In the genomic region with DNA sequence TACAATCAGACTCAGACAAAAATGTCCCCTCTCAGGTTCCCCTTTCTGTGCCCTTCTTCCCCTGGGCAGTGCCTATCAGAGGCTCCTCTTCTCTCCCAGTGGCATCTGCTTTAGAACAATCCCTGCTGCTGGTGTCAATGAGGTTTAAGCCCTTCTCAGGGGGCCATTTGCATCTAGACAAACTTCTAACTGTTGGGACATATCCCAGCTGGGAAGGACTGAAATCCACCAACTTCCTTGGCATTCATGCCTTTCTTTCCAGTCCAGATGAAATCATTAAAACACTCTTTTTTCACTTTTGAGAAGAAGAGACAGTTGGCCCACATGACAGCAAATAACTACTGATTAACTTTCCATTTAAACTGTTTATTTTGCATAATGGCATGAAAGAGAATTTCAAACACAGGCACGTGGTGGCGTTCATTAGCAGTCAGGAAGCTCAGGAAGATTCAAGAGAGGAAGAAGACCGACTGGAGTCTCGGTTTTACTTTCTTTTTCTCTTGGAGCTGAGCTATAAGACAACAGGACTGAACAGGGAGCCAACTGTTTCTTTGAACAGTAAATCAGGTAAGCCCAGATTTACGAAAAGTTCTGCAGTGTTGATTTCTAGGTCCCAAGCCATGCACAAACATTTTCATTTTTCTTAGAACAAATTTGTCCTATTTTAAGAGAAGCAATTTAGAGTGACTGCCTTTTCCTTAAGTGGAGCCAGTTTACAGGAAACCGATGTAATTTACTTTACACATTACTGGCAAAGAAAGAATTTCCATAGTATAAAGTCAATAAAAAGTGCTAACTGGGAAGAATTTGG, we compare ENCODE assay signal across 8 cellular contexts. TPM values are rescaled to one million over a fixed set of nuclear protein-coding genes. Genes with fewer than 3 reads are reported as not detected.
DNase-seq lines count a peak whose midpoint lies in the region; ATAC-seq and TF ChIP-seq lines count a peak whose summit lies in the region.

A gene (plus strand): TSS at position 488 of the 811 bp plus-strand sequence. CDS start 1,354 bp downstream, outside the sequence.

- DNase-seq in AG10803 (ENCODE audit: low read depth) = peak; percentile 24
- DNase-seq in Panc1 (ENCODE audit: low read depth, low spot score) = no peak
- DNase-seq in colonic mucosa = peak; percentile 38
- no peak for DNase-seq in iPS-NIHi7 (ENCODE audit: extremely low spot score)
- no peak for DNase-seq in middle frontal gyrus (ENCODE audit: extremely low spot score, low spot score)

- H3K9ac ChIP-seq in colonic mucosa (ENCODE audit: low read depth in 2 of 2, low read length in 2 of 2) = peak within 1 kb of the TSS; percentile 48 to 49
- peak within 1 kb of the TSS; percentile 75 to 76 for H3K9ac ChIP-seq in mucosa of rectum (ENCODE audit: low read depth in 1 of 2, low read length in 2 of 2)

- H3K27ac ChIP-seq in Panc1 (ENCODE audit: low read length) (peak within 1 kb of the TSS; percentile 71), colonic mucosa (peak within 1 kb of the TSS; percentile 48), mucosa of rectum (ENCODE audit: low read depth in 2 of 2, low read length in 2 of 2) (peak within 1 kb of the TSS; percentile 72 to 76)

- POLR2A ChIA-PET in Panc1 (lab: Charles Lee) = no interaction called here

- H3K36me3 ChIP-seq in Panc1 (ENCODE audit: control insufficient read depth, insufficient read depth, low read length) (no peaks in the 10 kb centered on the region), colonic mucosa (no peaks in the 10 kb centered on the region), mucosa of rectum (ENCODE audit: control insufficient read depth in 2 of 2, insufficient read depth in 2 of 2, low read length in 2 of 2) (peaks cover 4 to 7% of the 10 kb centered on the region in 2 donors)

- H3K4me3 ChIP-seq in AG10803 (ENCODE audit: low read length) (peak within 1 kb of the TSS; percentile 55), Panc1 (ENCODE audit: low read depth in 2 of 2, low read length in 2 of 2) (peak within 1 kb of the TSS; percentile 39 to 42), colonic mucosa (peak within 1 kb of the TSS; percentile 14), mucosa of rectum (ENCODE audit: low read length in 2 of 2) (peak within 1 kb of the TSS; percentile 76 to 86)

- no peak for TF ChIP-seq CTCF in AG10803 (conservative IDR thresholded peaks at IDR 0.05; ENCODE audit: low read length)
- TF ChIP-seq CTCF in Panc1 (IDR thresholded peaks at IDR 0.05) = no peak
- no peak for TF ChIP-seq CTCF in colonic mucosa (IDR thresholded peaks at IDR 0.05)

- H3K4me1 ChIP-seq in Panc1 (ENCODE audit: control insufficient read depth, insufficient read depth, low read length) (no peaks in the 10 kb centered on the region; the same call in 1 of the 2 replicates), colonic mucosa (no peaks in the 10 kb centered on the region), mucosa of rectum (ENCODE audit: control insufficient read depth in 2 of 2, insufficient read depth in 2 of 2, low read length in 2 of 2) (peaks cover 3 to 4% of the 10 kb centered on the region in 2 donors)

- CTCF ChIA-PET in Panc1 (lab: Charles Lee) = no interaction called here

- in situ Hi-C loops in Panc1 (cut with HindIII; ENCODE audit: low pct_unique_long_range_greater_than_20kb, low sequenced_read_pairs) = no loop called here

- H3K27me3 ChIP-seq in Panc1 (ENCODE audit: control insufficient read depth, insufficient read depth, low read length) (no peaks in the 10 kb centered on the region), colonic mucosa (no peaks in the 10 kb centered on the region), mucosa of rectum (ENCODE audit: control insufficient read depth in 2 of 2, insufficient read depth in 2 of 2, low read length in 2 of 2) (no peaks in the 10 kb centered on the region)

- ATAC-seq in GM18508 (IDR thresholded peaks at IDR 0.05; ENCODE audit: insufficient read depth, unreplicated experiment) (peak; percentile 89), HG02943 (IDR thresholded peaks at IDR 0.05; ENCODE audit: low read depth, unreplicated experiment) (peak; percentile 94), Panc1 (peak; percentile 92)

- BruUV-seq in Panc1 (replicated peaks; lab: Mats Ljungman, UMichigan) = no TSS peak

- H3K9me3 ChIP-seq in Panc1 (ENCODE audit: control insufficient read depth, insufficient read depth, low read depth, low read length) (no peaks in the 10 kb centered on the region), colonic mucosa (no peaks in the 10 kb centered on the region), mucosa of rectum (ENCODE audit: control insufficient read depth in 2 of 2, low read length in 2 of 2) (no peaks in the 10 kb centered on the region)

- intact Hi-C loops in Panc1 (cut with micrococcal nuclease; ENCODE audit: unreplicated experiment) (no loop called here), colonic mucosa (cut with DNase I) (no loop called here)

RNA-seq across cellular contexts. Expression of the gene that starts here (rescaled TPM):
- total RNA-seq in Panc1 (2021; ENCODE audit: unreplicated experiment) (1.5 TPM), colonic mucosa (1 to 10 TPM; 6.5 to 6.9 TPM)
- 0.70 TPM for polyA plus RNA-seq in Panc1 (2012; ENCODE audit: insufficient read length)

Comparison
In these comparisons a context has a peak if more than half of its experiments do, and no peak if none do; other contexts are left out.
1. DNase-seq: peak in AG10803 (single experiment) and colonic mucosa (single experiment); none in Panc1 (single experiment), iPS-NIHi7 (single experiment) and middle frontal gyrus (single experiment).
2. H3K4me3 ChIP-seq: peak in every context shown above with its lines; median percentile 81 in mucosa of rectum; 55 in AG10803; 40 in Panc1; 14 in colonic mucosa.
3. Peak in every context shown above with its lines, with median percentiles within 50 percentile points of each other: ATAC-seq and H3K27ac ChIP-seq.